24 cellular contexts compared by ENCODE assay signal in the genomic region with DNA sequence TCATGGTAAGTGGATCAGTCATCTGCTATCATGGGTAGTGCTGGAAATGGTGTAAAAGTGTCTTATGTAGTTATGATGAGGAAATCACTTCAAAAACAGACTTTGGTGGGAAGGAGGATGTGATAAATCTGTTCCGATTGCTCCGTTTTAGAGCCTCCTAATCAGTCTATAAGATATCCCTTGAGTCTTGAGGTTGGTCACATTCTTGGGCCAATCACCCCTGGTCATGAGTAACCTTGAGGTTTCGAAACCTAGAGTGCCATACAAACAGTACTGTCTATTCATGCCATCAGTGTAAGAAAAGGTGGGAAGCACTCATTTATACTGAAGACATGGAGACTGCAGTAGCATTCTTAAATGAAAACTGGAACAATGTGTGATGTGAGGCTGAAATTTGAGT. TPM values are rescaled to one million over a fixed set of nuclear protein-coding genes. Genes with fewer than 3 reads are reported as not detected.
DNase-seq lines count a peak whose midpoint lies in the region; ATAC-seq and TF ChIP-seq lines count a peak whose summit lies in the region.
"Had no signal": no experiment of that assay in that cellular context is flagged by ENCODE, and none has a peak within 500 bp of the region (broad histone marks: within the 10 kb centered on the region; RNA-seq: fewer than 3 reads in every experiment).

No MANE protein-coding gene starts in this region.

- H3K4me2 ChIP-seq in mammary epithelial cell (ENCODE audit: insufficient read depth, low read depth, low read length): no peak overlapping the region

- H3K79me2 ChIP-seq in mammary epithelial cell (ENCODE audit: insufficient read depth, low read length): peaks cover 81% of the 10 kb centered on the region

- no peak overlapping the region for H3K27ac ChIP-seq in mammary epithelial cell (ENCODE audit: insufficient read depth, low read depth, low read length)
- H3K27ac ChIP-seq in heart right ventricle: no peak overlapping the region
- H3K27ac ChIP-seq: parathyroid adenoma, RWPE1, thyroid gland, WERI-Rb-1 had no signal

- H3K27me3 ChIP-seq in mammary epithelial cell (ENCODE audit: insufficient read depth, low read length) (no peaks in the 10 kb centered on the region), heart right ventricle (no peaks in the 10 kb centered on the region)
- H3K27me3 ChIP-seq: thyroid gland had no signal

- intact Hi-C loops in mammary epithelial cell (cut with micrococcal nuclease): no loop called here
- intact Hi-C loops in heart right ventricle (cut with DNase I): loop anchor here in 2 of 10 donors (10.0 kb wide), 1 partner anchor 435 kb away; no protein-coding TSS in a partner anchor

- DNase-seq in EH (ENCODE audit: low read depth) (peak; percentile 18), M059J (ENCODE audit: low read depth) (peak; percentile 23), mammary epithelial cell (peak; percentile 54), kidney tubule cell (ENCODE audit: low spot score) (peak; percentile 12), NCI-H2081 treated with DMSO at 0.1 percent for 48 hours (lab: John Stamatoyannopoulos, UW) (no peak), heart right ventricle (no peak), cerebellum (ENCODE audit: low spot score) (no peak), NCI-H2196 (lab: John Stamatoyannopoulos, UW; ENCODE audit: unreplicated experiment) (no peak)
- DNase-seq: activated CD4-positive, alpha-beta T cell treated with anti-CD3 and anti-CD28 coated beads, Interleukin-2, amount 10 ng/mL, durations not matched to agents 7 days and 5 days; activated naive CD4-positive, alpha-beta T cell treated with anti-CD3 and anti-CD28 coated beads, Interleukin-2, amount 10 ng/mL, durations not matched to agents 7 days and 5 days; anterior cingulate cortex; GOT3; hypothalamus; mucosa of descending colon; NCI-H1105 treated with DMSO at 0.1 percent for 48 hours; NCI-H2029 treated with DMSO at 0.1 percent for 48 hours; NCI-H345; NCI-H774; right cardiac atrium; stimulated activated naive CD8-positive, alpha-beta T cell treated with anti-CD3 and anti-CD28 coated beads, Interleukin-15, amount 100 ng/mL, for 72 hours; thyroid gland; WERI-Rb-1 had no signal

- no TSS peak for BruUV-seq in mammary epithelial cell (replicated peaks; lab: Mats Ljungman, UMichigan)

- H3K4me3 ChIP-seq in mammary epithelial cell (replicated peaks in 1 of 3; ENCODE audit: insufficient read depth in 1 of 3, low read depth in 2 of 3, low read length in 3 of 3): no peak overlapping the region
- no peak overlapping the region for H3K4me3 ChIP-seq in heart right ventricle
- H3K4me3 ChIP-seq: mucosa of descending colon, thyroid gland had no signal

- WGBS in mammary epithelial cell (ENCODE audit: low coverage, missing lambda C conversion rate): 93% methylated on average over 3 of the region's 3 CpGs
- WGBS in heart right ventricle, 2 donors: 97 to 98% methylated on average over 3 of the region's 3 CpGs

- in situ Hi-C loops in mammary epithelial cell (cut with MboI; ENCODE audit: low sequenced_read_pairs in 2 of 2): no loop called here

- no peak for ATAC-seq in heart right ventricle
- ATAC-seq: mucosa of descending colon; right cardiac atrium; stimulated activated naive CD8-positive, alpha-beta T cell treated with anti-CD3 and anti-CD28 coated beads, Interleukin-15, amount 100 ng/mL, for 72 hours had no signal

- CTCF ChIA-PET in mammary epithelial cell (lab: Charles Lee; ENCODE audit: low non-redundant PET): no interaction called here

- no peak overlapping the region for H3K9ac ChIP-seq in mammary epithelial cell (ENCODE audit: insufficient read depth, low read length)
- H3K9ac ChIP-seq: parathyroid adenoma had no signal

- TF ChIP-seq CTCF in mammary epithelial cell (conservative IDR thresholded peaks at IDR 0.05 in 1 of 2, IDR thresholded peaks at IDR 0.05 in 1 of 2; ENCODE audit: extremely low read depth in 1 of 2, insufficient read depth in 1 of 2, low read depth in 1 of 2, low read length in 2 of 2) (no peak), heart right ventricle (IDR thresholded peaks at IDR 0.05) (no peak)

- no peaks in the 10 kb centered on the region for H4K20me1 ChIP-seq in mammary epithelial cell (ENCODE audit: insufficient read depth, low read length)

- H2AFZ ChIP-seq in mammary epithelial cell (ENCODE audit: low read depth, low read length): no peak overlapping the region
- H2AFZ ChIP-seq: parathyroid adenoma had no signal

- peaks cover 24% of the 10 kb centered on the region for H3K36me3 ChIP-seq in mammary epithelial cell (ENCODE audit: insufficient read depth, low read length)
- H3K36me3 ChIP-seq in heart right ventricle: peaks cover 0 to 68% (median 16%) of the 10 kb centered on the region in 9 donors

- H3K4me1 ChIP-seq in mammary epithelial cell (ENCODE audit: insufficient read depth, low read length) (peaks cover 4% of the 10 kb centered on the region), heart right ventricle (peaks cover 1 to 51% (median 19%) of the 10 kb centered on the region in 9 donors)
- H3K4me1 ChIP-seq: parathyroid adenoma had no signal

- H3K9me3 ChIP-seq in mammary epithelial cell (replicated peaks; ENCODE audit: insufficient read depth, low read length) (no peaks in the 10 kb centered on the region), heart right ventricle (no peaks in the 10 kb centered on the region)
- H3K9me3 ChIP-seq: mucosa of descending colon, thyroid gland had no signal

- dilution Hi-C loops in mammary epithelial cell (cut with HindIII; ENCODE audit: low sequenced_read_pairs): no loop called here

RNA-seq across cellular contexts. Expression of gene LRRTM2, which starts 45.8 kb away (rescaled TPM):
- not detected in 2 replicates for total RNA-seq in M059J (2014; rRNA removed; shearing (Covaris generic))
- 1 to 10 TPM; 1.1 to 1.2 TPM for total RNA-seq in mammary epithelial cell
- polyA plus RNA-seq in mammary epithelial cell: 0.76 TPM
- 0.47 TPM for polyA minus RNA-seq in mammary epithelial cell
- under 1 TPM in 4 of 10 donors, not detected in 6; 0.07 to 0.49 (median 0.17) TPM for total RNA-seq in heart right ventricle
- polyA plus RNA-seq in heart right ventricle: under 1 TPM; 0.04 to 0.07 TPM
- total RNA-seq in cerebellum: 39.1 TPM
- total RNA-seq: activated CD4-positive, alpha-beta T cell treated with anti-CD3 and anti-CD28 coated beads, Interleukin-2, amount 10 ng/mL, durations not matched to agents 7 days and 5 days had no signal

Comparison
In these comparisons a context has a peak if more than half of its experiments do, and no peak if none do; other contexts are left out.
1. DNase-seq: peak in EH (single experiment), M059J (single experiment), mammary epithelial cell (single experiment) and kidney tubule cell (single experiment); none in NCI-H2081 treated with DMSO at 0.1 percent for 48 hours (single experiment), heart right ventricle (0 of 2), cerebellum (single experiment) and NCI-H2196 (single experiment).
2. RNA of gene LRRTM2, which starts 45.8 kb away (total RNA-seq): 39.1 TPM in cerebellum (single experiment); 1.1 to 1.2 TPM in mammary epithelial cell, 0.07 to 0.49 TPM in heart right ventricle and not detected in M059J; every median in the first group is over 10 times any median in the second.